8 cellular contexts compared by ENCODE assay signal in genomic region chr11:64306563-64306875, GRCh38. TPM values are rescaled to one million over a fixed set of nuclear protein-coding genes. Genes with fewer than 3 reads are reported as not detected.
DNase-seq lines count a peak whose midpoint lies in the region; ATAC-seq and TF ChIP-seq lines count a peak whose summit lies in the region.

No MANE protein-coding gene starts in this region.

- peak overlapping the region; percentile 95 for H3K27ac ChIP-seq in hepatocyte
- peak overlapping the region; percentile 71 for H3K27ac ChIP-seq in skeletal muscle tissue (ENCODE audit: low read depth, low read length)

- H3K4me3 ChIP-seq in H7 (ENCODE audit: insufficient read depth, low read depth, low read length) (peak overlapping the region; percentile 61), hepatocyte (peak overlapping the region; percentile 62), skeletal muscle tissue (ENCODE audit: low read length in 3 of 3) (peak overlapping the region; percentile 68 to 86 (median 84))

- H3K9ac ChIP-seq in skeletal muscle tissue (ENCODE audit: low read depth in 1 of 3, low read length in 3 of 3), result peak overlapping the region; percentile 25 to 86 (median 63)

- H3K27me3 ChIP-seq in H7 (ENCODE audit: control insufficient read depth, insufficient read depth, low read length) (peaks cover 1% of the 10 kb centered on the region; the same call in 1 of the 2 replicates), hepatocyte (no peaks in the 10 kb centered on the region), skeletal muscle tissue (ENCODE audit: control insufficient read depth in 3 of 3, insufficient read depth in 3 of 3, low read length in 3 of 3) (peaks cover 0 to 14% (median 8%) of the 10 kb centered on the region in 3 donors)

- H3K9me2 ChIP-seq in hepatocyte (replicated peaks; ENCODE audit: insufficient read depth), result no peaks in the 10 kb centered on the region

- peaks cover 4% of the 10 kb centered on the region for H3K27me3 Mint-ChIP-seq in activated CD8-positive, alpha-beta T cell treated with anti-CD3 and anti-CD28 coated beads for 36 hours

- peaks cover 49% of the 10 kb centered on the region for H3K79me2 ChIP-seq in hepatocyte

- peak overlapping the region; percentile 89 for H3K27ac Mint-ChIP-seq in activated CD8-positive, alpha-beta T cell treated with anti-CD3 and anti-CD28 coated beads for 36 hours

- CTCF ChIA-PET in activated CD8-positive, alpha-beta T cell treated with anti-CD3 and anti-CD28 coated beads for 36 hours (lab: Charles Lee), result interaction anchor here (1.4 to 6.0 kb wide), 2 partner anchors 11 to 55 kb away, joined by 4 to 29 read pairs; partner anchors contain the start of genes PLCB3, PRDX5 and TRMT112

- 34% methylated on average over 9 of the region's 9 CpGs for WGBS in hepatocyte (ENCODE audit: low lambda C conversion rate, missing lambda C conversion rate)

- no peak for ATAC-seq in activated CD8-positive, alpha-beta T cell treated with anti-CD3 and anti-CD28 coated beads for 36 hours
- ATAC-seq in HG03159 (IDR thresholded peaks at IDR 0.05; ENCODE audit: unreplicated experiment), result no peak
- no peak for ATAC-seq in GM21529 (IDR thresholded peaks at IDR 0.05; ENCODE audit: unreplicated experiment)

- H4K20me1 ChIP-seq in hepatocyte (ENCODE audit: insufficient read depth, poor library complexity, severe bottlenecking), result no peaks in the 10 kb centered on the region

- DNase-seq in H7, result no peak
- DNase-seq in activated CD8-positive, alpha-beta T cell treated with anti-CD3 and anti-CD28 coated beads for 36 hours, result no peak
- DNase-seq in hepatocyte (ENCODE audit: low spot score), result no peak
- no peak for DNase-seq in Ammon's horn (ENCODE audit: low spot score)
- DNase-seq in T-helper 9 cell, result no peak

- intact Hi-C loops in activated CD8-positive, alpha-beta T cell treated with anti-CD3 and anti-CD28 coated beads for 36 hours (cut with micrococcal nuclease), result loop anchor here (10.0 kb wide), 1 partner anchor 62 kb away; the partner anchor contains the start of genes FKBP2 and PPP1R14B

- peaks cover 28% of the 10 kb centered on the region for H3K4me1 Mint-ChIP-seq in activated CD8-positive, alpha-beta T cell treated with anti-CD3 and anti-CD28 coated beads for 36 hours (ENCODE audit: low read depth)

- TF ChIP-seq CTCF in activated CD8-positive, alpha-beta T cell treated with anti-CD3 and anti-CD28 coated beads for 36 hours (IDR thresholded peaks at IDR 0.05), result no peak
- TF ChIP-seq CTCF in hepatocyte (IDR thresholded peaks at IDR 0.05; ENCODE audit: poor library complexity), result no peak

- no peaks in the 10 kb centered on the region for H3K9me3 Mint-ChIP-seq in activated CD8-positive, alpha-beta T cell treated with anti-CD3 and anti-CD28 coated beads for 36 hours

- H3K4me3 Mint-ChIP-seq in activated CD8-positive, alpha-beta T cell treated with anti-CD3 and anti-CD28 coated beads for 36 hours, result peak overlapping the region; percentile 90

- H3K36me3 Mint-ChIP-seq in activated CD8-positive, alpha-beta T cell treated with anti-CD3 and anti-CD28 coated beads for 36 hours (ENCODE audit: low read depth), result peaks cover 21% of the 10 kb centered on the region

- H3K9me3 ChIP-seq in hepatocyte (ENCODE audit: low read depth) (no peaks in the 10 kb centered on the region), skeletal muscle tissue (ENCODE audit: control insufficient read depth in 3 of 3, low read length in 3 of 3) (no peaks in the 10 kb centered on the region)

- POLR2A ChIA-PET in activated CD8-positive, alpha-beta T cell treated with anti-CD3 and anti-CD28 coated beads for 36 hours (lab: Charles Lee), result interaction anchor here (0.8 to 4.8 kb wide), 3 partner anchors 10 to 35 kb away, joined by 3 to 35 read pairs (median 3); partner anchors contain the start of genes CCDC88B, PRDX5 and TRMT112

- H3K4me2 ChIP-seq in hepatocyte, result peak overlapping the region; percentile 90

- peak overlapping the region; percentile 22 for H2AFZ ChIP-seq in hepatocyte

- H3K4me1 ChIP-seq in hepatocyte (ENCODE audit: insufficient read depth) (peaks cover 11% of the 10 kb centered on the region), skeletal muscle tissue (ENCODE audit: control insufficient read depth in 3 of 3, insufficient read depth in 3 of 3, low read length in 3 of 3) (peaks cover 15 to 28% (median 25%) of the 10 kb centered on the region in 3 donors)

- H3K36me3 ChIP-seq in H7 (replicated peaks; ENCODE audit: control insufficient read depth, insufficient read depth, low read length) (peaks cover 3% of the 10 kb centered on the region; the same call in 1 of the 2 replicates), hepatocyte (replicated peaks; ENCODE audit: insufficient read depth, low read depth) (no peaks in the 10 kb centered on the region), skeletal muscle tissue (ENCODE audit: control insufficient read depth in 3 of 3, insufficient read depth in 3 of 3, low read length in 3 of 3) (peaks cover 3 to 4% (median 4%) of the 10 kb centered on the region in 3 donors)

RNA-seq across cellular contexts. Expression of gene ESRRA, which starts 1.2 kb away (rescaled TPM):
- total RNA-seq in H7 (2014; rRNA removed; shearing (Covaris generic)), result 80.5 and 94.8 TPM in 2 replicates
- 10 to 100 TPM; 37.5 to 42.4 TPM for total RNA-seq in activated CD8-positive, alpha-beta T cell treated with anti-CD3 and anti-CD28 coated beads for 36 hours
- total RNA-seq in hepatocyte, result 52.1 and 62.0 TPM in 2 replicates
- polyA plus RNA-seq in hepatocyte, result 51.3 and 57.4 TPM in 2 replicates
- 35.0 TPM for total RNA-seq in skeletal muscle tissue

RNA-seq across cellular contexts. Expression of gene CATSPERZ, which starts 6.4 kb away (rescaled TPM):
- 0.38 and 1.00 TPM in 2 replicates for total RNA-seq in H7 (2014; rRNA removed; shearing (Covaris generic))
- under 1 TPM in 1 of 2 experiments, not detected in 1; 0.52 TPM for total RNA-seq in activated CD8-positive, alpha-beta T cell treated with anti-CD3 and anti-CD28 coated beads for 36 hours
- not detected in 2 replicates for total RNA-seq in hepatocyte
- polyA plus RNA-seq in hepatocyte, result 0.46 and 0.96 TPM in 2 replicates
- not detected for total RNA-seq in skeletal muscle tissue

RNA-seq across cellular contexts. Expression of gene TRMT112, which starts 10.8 kb away (rescaled TPM):
- 261 and 314 TPM in 2 replicates for total RNA-seq in H7 (2014; rRNA removed; shearing (Covaris generic))
- 100 to 1,000 TPM; 197 TPM for total RNA-seq in activated CD8-positive, alpha-beta T cell treated with anti-CD3 and anti-CD28 coated beads for 36 hours
- total RNA-seq in hepatocyte (210 and 244 TPM in 2 replicates), skeletal muscle tissue (247 TPM)
- polyA plus RNA-seq in hepatocyte, result 292 and 311 TPM in 2 replicates

RNA-seq across cellular contexts. Expression of gene PRDX5, which starts 11.4 kb away (rescaled TPM):
- 272 and 303 TPM in 2 replicates for total RNA-seq in H7 (2014; rRNA removed; shearing (Covaris generic))
- total RNA-seq in activated CD8-positive, alpha-beta T cell treated with anti-CD3 and anti-CD28 coated beads for 36 hours, result 100 to 1,000 TPM; 103 to 105 TPM
- total RNA-seq in hepatocyte (261 and 267 TPM in 2 replicates), skeletal muscle tissue (144 TPM)
- polyA plus RNA-seq in hepatocyte, result 517 and 542 TPM in 2 replicates

RNA-seq across cellular contexts. Expression of gene KCNK4, which starts 15.4 kb away (rescaled TPM):
- total RNA-seq in H7 (2014; rRNA removed; shearing (Covaris generic)), result not detected in 2 replicates
- under 1 TPM in 1 of 2 experiments, not detected in 1; 0.23 TPM for total RNA-seq in activated CD8-positive, alpha-beta T cell treated with anti-CD3 and anti-CD28 coated beads for 36 hours
- not detected in 2 replicates for total RNA-seq in hepatocyte
- polyA plus RNA-seq in hepatocyte, result not detected in 2 replicates
- not detected for total RNA-seq in skeletal muscle tissue
